ENCODE assay signal across 14 cellular contexts in genomic region chr6:72699142-72699541, GRCh38.
"Had no signal": no experiment of that assay in that cellular context is flagged by ENCODE, and none has a peak within 500 bp of the region (broad histone marks: within the 10 kb centered on the region; RNA-seq: fewer than 3 reads in every experiment).

No MANE protein-coding gene starts in this region.

- H3K4me3 Mint-ChIP-seq: activated naive CD8-positive, alpha-beta T cell; mesothelial cell of epicardium; neural progenitor cell had no signal

- H3K9me3 Mint-ChIP-seq: mesothelial cell of epicardium, neural progenitor cell had no signal

- H3K36me3 Mint-ChIP-seq: mesothelial cell of epicardium, neural progenitor cell had no signal

- ATAC-seq: lower lobe of right lung, pancreas had no signal

- H3K27me3 Mint-ChIP-seq: activated naive CD8-positive, alpha-beta T cell had no signal

- DNase-seq: activated effector memory CD4-positive, alpha-beta T cell treated with Interleukin-2 at 50 U/mL for 16 hours; activated T-cell treated with anti-CD3 and anti-CD28 coated beads, Interleukin-2, amount 50 U/mL, for 1 hour; brain microvascular endothelial cell; dermis blood vessel endothelial cell; hypothalamus; lower lobe of right lung; pancreas; stimulated activated CD4-positive, alpha-beta T cell treated with anti-CD3 and anti-CD28 coated beads, Interleukin-15, amount 100 ng/mL, for 24 hours; stimulated activated CD4-positive, alpha-beta T cell treated with anti-CD3 and anti-CD28 coated beads, Interleukin-4, amount 100 ng/mL, for 24 hours; thyroid gland; uterus had no signal

- H3K27ac Mint-ChIP-seq: activated naive CD8-positive, alpha-beta T cell; mesothelial cell of epicardium; neural progenitor cell had no signal

- FAIRE-seq: pancreas had no signal
